Comparison of ENCODE assay signal across 14 cellular contexts in the genomic region with DNA sequence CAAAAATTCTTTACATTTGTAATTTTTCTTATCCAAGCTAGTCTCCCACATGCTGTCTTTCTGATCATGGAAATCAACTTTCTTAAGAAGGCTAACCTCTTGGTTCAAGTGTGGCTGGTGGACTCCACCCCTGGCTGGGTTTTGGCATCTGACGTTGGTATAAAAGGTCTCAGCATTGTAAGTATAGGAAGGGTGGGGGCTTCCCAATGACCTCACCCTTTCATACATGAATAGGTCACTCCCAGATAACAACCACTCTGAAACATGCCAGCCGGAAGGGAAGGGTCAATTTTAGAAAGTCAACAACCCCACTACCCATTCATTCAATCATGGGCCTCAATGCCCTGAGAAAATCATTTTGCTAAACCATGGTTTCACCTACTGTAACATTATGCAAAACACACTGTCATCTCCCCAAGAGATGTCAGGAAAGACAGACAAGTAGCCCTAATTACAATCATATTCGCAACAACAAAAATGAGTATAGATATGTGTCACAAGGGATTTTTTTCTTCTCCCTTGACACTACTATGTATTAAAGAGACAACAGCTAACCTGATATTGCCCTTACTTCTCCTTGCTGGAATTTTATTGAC. TPM values are rescaled to one million over a fixed set of nuclear protein-coding genes. Genes with fewer than 3 reads are reported as not detected.
"Had no signal": no experiment of that assay in that cellular context is flagged by ENCODE, and none has a peak within 500 bp of the region (broad histone marks: within the 10 kb centered on the region; RNA-seq: fewer than 3 reads in every experiment).

No MANE protein-coding gene starts in this region.

- ATAC-seq: activated CD8-positive, alpha-beta T cell treated with anti-CD3 and anti-CD28 coated beads for 36 hours; activated T-cell treated with anti-CD3 and anti-CD28 coated beads, Interleukin-2, amount 50 U/mL, for 4 hours; left colon; stimulated activated naive CD8-positive, alpha-beta T cell treated with anti-CD3 and anti-CD28 coated beads, Interleukin-15, amount 100 ng/mL, for 72 hours had no signal

- DNase-seq: activated B cell treated with CpG ODN at 0.5 μM for 24 hours; activated CD4-positive, alpha-beta T cell treated with anti-CD3 and anti-CD28 coated beads for 48 hours; activated CD8-positive, alpha-beta T cell treated with anti-CD3 and anti-CD28 coated beads for 36 hours; activated effector memory CD4-positive, alpha-beta T cell treated with Interleukin-2 at 50 U/mL for 16 hours; activated T-cell treated with anti-CD3 and anti-CD28 coated beads, Interleukin-2, amount 50 U/mL, for 4 hours; adrenal gland; erythroblast; left colon; midbrain; ovary; stimulated activated CD4-positive, alpha-beta T cell treated with anti-CD3 and anti-CD28 coated beads, Interleukin-1b, Interleukin-23, amount 100 ng/mL, for 48 hours; stimulated activated naive CD8-positive, alpha-beta T cell treated with anti-CD3 and anti-CD28 coated beads, Interleukin-15, amount 100 ng/mL, for 72 hours; upper lobe of left lung had no signal

- H3K36me3 ChIP-seq: adrenal gland, neural progenitor cell, ovary, upper lobe of left lung had no signal

- H3K27ac ChIP-seq: adrenal gland, neural progenitor cell, ovary, upper lobe of left lung had no signal

- H3K4me3 ChIP-seq: adrenal gland, neural progenitor cell, ovary, upper lobe of left lung had no signal

- H3K27me3 ChIP-seq: adrenal gland, neural progenitor cell, ovary, upper lobe of left lung had no signal

RNA-seq across cellular contexts. Expression of gene PCSK5, which starts 31.9 kb away (rescaled TPM):
- total RNA-seq: activated B cell treated with CpG ODN at 0.5 μM for 24 hours had no signal
